Comparison of ENCODE assay signal across 8 cellular contexts in genomic region chr19:4471400-4472173, GRCh38. TPM values are rescaled to one million over a fixed set of nuclear protein-coding genes. Genes with fewer than 3 reads are reported as not detected.
A peak's percentile ranks its signal among the peaks of the same experiment; 100 is the strongest.
DNase-seq lines count a peak whose midpoint lies in the region; ATAC-seq, FAIRE-seq and TF ChIP-seq lines count a peak whose summit lies in the region.

No MANE protein-coding gene starts in this region.

- no peak for TF ChIP-seq CTCF in activated B cell treated with CpG ODN at 0.5 μM for 24 hours (IDR thresholded peaks at IDR 0.05)

- CTCF ChIA-PET in activated B cell treated with CpG ODN at 0.5 μM for 24 hours (lab: Charles Lee) = interaction anchor here (0.7 to 1.4 kb wide), 5 partner anchors 12 to 205 kb away, joined by 3 to 4 read pairs (median 3); partner anchors contain the start of gene MPND

- peaks cover 8% of the 10 kb centered on the region for H3K36me3 Mint-ChIP-seq in activated B cell treated with CpG ODN at 0.5 μM for 24 hours (ENCODE audit: low read depth)
- H3K36me3 Mint-ChIP-seq in central memory CD8-positive, alpha-beta T cell (ENCODE audit: insufficient read depth) = peaks cover 1% of the 10 kb centered on the region

- no peaks in the 10 kb centered on the region for H3K9me3 Mint-ChIP-seq in activated B cell treated with CpG ODN at 0.5 μM for 24 hours
- no peaks in the 10 kb centered on the region for H3K9me3 Mint-ChIP-seq in central memory CD8-positive, alpha-beta T cell

- ATAC-seq in GM19023 (IDR thresholded peaks at IDR 0.05; ENCODE audit: unreplicated experiment) (peak; percentile 86), HG03196 (IDR thresholded peaks at IDR 0.05; ENCODE audit: unreplicated experiment) (peak; percentile 83), activated B cell treated with CpG ODN at 0.5 μM for 24 hours (ENCODE audit: low read depth) (peak; percentile 86)
- ATAC-seq in central memory CD8-positive, alpha-beta T cell (replicated peaks; ENCODE audit: extremely low read depth, poor library complexity, severe bottlenecking) = peak; percentile 90

- POLR2A ChIA-PET in activated B cell treated with CpG ODN at 0.5 μM for 24 hours (lab: Charles Lee) = interaction anchor here (0.5 to 2.2 kb wide), 25 partner anchors 8 to 1995 kb away, joined by 3 to 26 read pairs (median 4); partner anchors contain the start of genes APBA3, CHAF1A, DPP9 and EBI3

- H3K4me3 Mint-ChIP-seq in activated B cell treated with CpG ODN at 0.5 μM for 24 hours = no peak overlapping the region
- H3K4me3 Mint-ChIP-seq in central memory CD8-positive, alpha-beta T cell = no peak overlapping the region

- intact Hi-C loops in activated B cell treated with CpG ODN at 0.5 μM for 24 hours (cut with micrococcal nuclease) = loop anchor here (1.0 to 5.0 kb wide), 10 partner anchors 14 to 1321 kb away; partner anchors contain the start of genes APBA3, CHAF1A, DPP9 and DUS3L

- peak; percentile 99 for DNase-seq in AG08396 (ENCODE audit: low spot score)
- DNase-seq in NCI-H226 = peak; percentile 99
- DNase-seq in activated B cell treated with CpG ODN at 0.5 μM for 24 hours = peak; percentile 83
- peak; percentile 89 to 97 for DNase-seq in central memory CD8-positive, alpha-beta T cell (ENCODE audit: low spot score in 2 of 2)
- DNase-seq in stimulated activated CD4-positive, alpha-beta T cell treated with anti-CD3 and anti-CD28 coated beads, Interleukin-12 subunit alpha, Interleukin-12 subunit beta, amount 100 ng/mL, for 24 hours (ENCODE audit: low read depth in 2 of 2) = peak; percentile 90 to 96

- no peaks in the 10 kb centered on the region for H3K27me3 Mint-ChIP-seq in activated B cell treated with CpG ODN at 0.5 μM for 24 hours
- H3K27me3 Mint-ChIP-seq in central memory CD8-positive, alpha-beta T cell = no peaks in the 10 kb centered on the region

- no peak overlapping the region for H3K27ac Mint-ChIP-seq in activated B cell treated with CpG ODN at 0.5 μM for 24 hours
- no peak overlapping the region for H3K27ac Mint-ChIP-seq in central memory CD8-positive, alpha-beta T cell (ENCODE audit: low read depth)

- FAIRE-seq in islet of Langerhans (lab: Jason Lieb, UNC) = peak; percentile 100

- peaks cover 22% of the 10 kb centered on the region for H3K4me1 Mint-ChIP-seq in activated B cell treated with CpG ODN at 0.5 μM for 24 hours
- peaks cover 24% of the 10 kb centered on the region for H3K4me1 Mint-ChIP-seq in central memory CD8-positive, alpha-beta T cell

RNA-seq across cellular contexts. Expression of gene HDGFL2, which starts 0.5 kb away (rescaled TPM):
- 44.9 and 49.7 TPM in 2 replicates for total RNA-seq in activated B cell treated with CpG ODN at 0.5 μM for 24 hours

RNA-seq across cellular contexts. Expression of gene UBXN6, which starts 14.0 kb away (rescaled TPM):
- 54.3 and 58.2 TPM in 2 replicates for total RNA-seq in activated B cell treated with CpG ODN at 0.5 μM for 24 hours

RNA-seq across cellular contexts. Expression of gene PLIN4, which starts 46.7 kb away (rescaled TPM):
- not detected in 2 replicates for total RNA-seq in activated B cell treated with CpG ODN at 0.5 μM for 24 hours

Comparison
In these comparisons a context has a peak if more than half of its experiments do, and no peak if none do; other contexts are left out.
1. Peak in every context shown above with its lines: DNase-seq and ATAC-seq.